1 cellular context compared by ENCODE assay signal in genomic region chr9:87862536-87863268, GRCh38.
TF ChIP-seq lines count a peak whose summit lies in the region.

No MANE protein-coding gene starts in this region.

TF ChIP-seq in SK-N-SH treated with all-trans-retinoic acid at 6 μM for 48 hours, 23 proteins besides CTCF, POLR2A, EP300 and RAD21 (continued from another document):
- TF ChIP-seq PATZ1 (CRISPR knock-in tag; IDR thresholded peaks at IDR 0.05; ENCODE audit: borderline replicate concordance) (no peak), TCF4 (CRISPR knock-in tag; IDR thresholded peaks at IDR 0.05; ENCODE audit: borderline replicate concordance) (no peak), PPARA (CRISPR knock-in tag; IDR thresholded peaks at IDR 0.05; ENCODE audit: borderline replicate concordance) (no peak)
